In genomic region chr9:128007566-128008138, GRCh38 we compare ENCODE assay signal across 8 cellular contexts. TPM values are rescaled to one million over a fixed set of nuclear protein-coding genes. Genes with fewer than 3 reads are reported as not detected.
DNase-seq lines count a peak whose midpoint lies in the region; ATAC-seq lines count a peak whose summit lies in the region.

No MANE protein-coding gene starts in this region.

- DNase-seq in NCI-H2171 treated with DMSO at 0.1 percent for 48 hours (lab: John Stamatoyannopoulos, UW) (peak; percentile 32), NCI-H2171 (lab: John Stamatoyannopoulos, UW) (no peak), T-helper 2 cell (peak; percentile 65 to 94 (median 89)), amniotic epithelial cell (ENCODE audit: low read depth) (peak; percentile 69), left colon (peak; percentile 72 to 76), NCI-H2107 (lab: John Stamatoyannopoulos, UW) (no peak)
- DNase-seq in stimulated activated CD4-positive, alpha-beta T cell treated with anti-CD3 and anti-CD28 coated beads, TNF-alpha, amount 100 ng/mL, for 48 hours (ENCODE audit: low read depth in 3 of 3) = peak; percentile 67 to 86 (median 83)

- peak overlapping the region; percentile 94 to 100 (median 98) for H3K27ac Mint-ChIP-seq in IgD-negative memory B cell

- peaks cover 0 to 4% (median 0%) of the 10 kb centered on the region in 3 donors for H3K9me3 Mint-ChIP-seq in IgD-negative memory B cell

- H3K27me3 Mint-ChIP-seq in IgD-negative memory B cell = peaks cover 3% of the 10 kb centered on the region

- peak; percentile 77 for ATAC-seq in left colon

- H3K4me3 Mint-ChIP-seq in IgD-negative memory B cell = peak overlapping the region; percentile 69 to 92 (median 73)

- H3K4me1 Mint-ChIP-seq in IgD-negative memory B cell = peaks cover 34 to 52% (median 48%) of the 10 kb centered on the region in 3 donors

- no peaks in the 10 kb centered on the region for H3K36me3 Mint-ChIP-seq in IgD-negative memory B cell

- intact Hi-C loops in left colon (cut with DNase I, micrococcal nuclease) = no loop called here

RNA-seq across cellular contexts. Expression of gene EEIG1, which starts 26.9 kb away (rescaled TPM):
- 90.5 TPM for polyA plus RNA-seq in IgD-negative memory B cell
- total RNA-seq in left colon = 100 to 1,000 TPM; 157 to 175 TPM

RNA-seq across cellular contexts. Expression of gene NAIF1, which starts 59.5 kb away (rescaled TPM):
- 12.7 TPM for polyA plus RNA-seq in IgD-negative memory B cell
- total RNA-seq in left colon = 10 to 100 TPM in 1 of 2 donors, 1 to 10 TPM in 1; 10.0 to 10.5 TPM

Comparison
In these comparisons a context has a peak if more than half of its experiments do, and no peak if none do; other contexts are left out.
1. DNase-seq: peak in NCI-H2171 treated with DMSO at 0.1 percent for 48 hours (single experiment), T-helper 2 cell (5 of 5), amniotic epithelial cell (single experiment), left colon (2 of 2) and stimulated activated CD4-positive, alpha-beta T cell treated with anti-CD3 and anti-CD28 coated beads, TNF-alpha, amount 100 ng/mL, for 48 hours (3 of 3); none in NCI-H2171 (single experiment) and NCI-H2107 (single experiment).